In genomic region chr19:12668346-12668745, GRCh38 we compare ENCODE assay signal across 8 cellular contexts. TPM values are rescaled to one million over a fixed set of nuclear protein-coding genes. Genes with fewer than 3 reads are reported as not detected.
DNase-seq lines count a peak whose midpoint lies in the region; ATAC-seq and TF ChIP-seq lines count a peak whose summit lies in the region.

No MANE protein-coding gene starts in this region.

- peak overlapping the region; percentile 76 for H3K4me3 ChIP-seq in HUES64 (ENCODE audit: low read length)
- peak overlapping the region; percentile 96 to 98 for H3K4me3 ChIP-seq in cardiac fibroblast (replicated peaks in 1 of 2; ENCODE audit: low read depth in 2 of 2, low read length in 2 of 2)
- peak overlapping the region; percentile 94 for H3K4me3 ChIP-seq in mucosa of stomach (ENCODE audit: low read length)

- WGBS in HUES64: 86% methylated on average over 8 of the region's 8 CpGs

- peaks cover 28% of the 10 kb centered on the region for H3K36me3 ChIP-seq in HUES64 (ENCODE audit: insufficient read depth, low read length)
- H3K36me3 ChIP-seq in mucosa of stomach (ENCODE audit: control insufficient read depth, insufficient read depth, low read length): no peaks in the 10 kb centered on the region

- H3K27me3 ChIP-seq in HUES64 (ENCODE audit: insufficient read depth, low read length) (no peaks in the 10 kb centered on the region), mucosa of stomach (ENCODE audit: control insufficient read depth, insufficient read depth, low read length) (no peaks in the 10 kb centered on the region)

- no peaks in the 10 kb centered on the region; the same call in 1 of the 2 replicates for H3K4me1 ChIP-seq in HUES64 (ENCODE audit: insufficient read depth, low read length)
- peaks cover 40% of the 10 kb centered on the region for H3K4me1 ChIP-seq in mucosa of stomach (ENCODE audit: control insufficient read depth, insufficient read depth, low read length)

- DNase-seq in cardiac fibroblast (ENCODE audit: low read depth in 2 of 2) (no peak), NCI-H1694 treated with DMSO at 0.1 percent for 48 hours (lab: John Stamatoyannopoulos, UW) (no peak), putamen (ENCODE audit: low spot score) (no peak)
- no peak for DNase-seq in activated CD8-positive, alpha-beta memory T cell treated with anti-CD3 and anti-CD28 coated beads, Interleukin-2, amount 50 U/mL, for 48 hours

- H3K27ac ChIP-seq in 22Rv1 (peak overlapping the region; percentile 90), HUES64 (ENCODE audit: low read depth, low read length) (no peak overlapping the region)

- ATAC-seq in HG02610 (IDR thresholded peaks at IDR 0.05; ENCODE audit: unreplicated experiment): no peak

- H3K9ac ChIP-seq in HUES64 (ENCODE audit: low read depth, low read length): peak overlapping the region; percentile 92; the same call in 1 of the 2 replicates
- H3K9ac ChIP-seq in mucosa of stomach (ENCODE audit: low read length): peak overlapping the region; percentile 87

- no peak for TF ChIP-seq CTCF in 22Rv1 (IDR thresholded peaks at IDR 0.05)
- TF ChIP-seq CTCF in cardiac fibroblast (IDR thresholded peaks at IDR 0.05; ENCODE audit: low read depth, low read length): no peak

- no peaks in the 10 kb centered on the region for H3K9me3 ChIP-seq in HUES64 (ENCODE audit: insufficient read depth, low read depth, low read length)
- no peaks in the 10 kb centered on the region for H3K9me3 ChIP-seq in mucosa of stomach (ENCODE audit: control insufficient read depth, low read length)

RNA-seq across cellular contexts. Expression of gene WDR83, which starts 1.7 kb away (rescaled TPM):
- 11.1 TPM for polyA plus RNA-seq in HUES64 (2013, experiment 1 of 2)
- polyA plus RNA-seq in HUES64 (2013, experiment 2 of 2): 10.1 TPM

RNA-seq across cellular contexts. Expression of gene MAN2B1, which starts 1.8 kb away (rescaled TPM):
- 33.1 TPM for polyA plus RNA-seq in HUES64 (2013, experiment 1 of 2)
- 39.9 TPM for polyA plus RNA-seq in HUES64 (2013, experiment 2 of 2)

RNA-seq across cellular contexts. Expression of gene DHPS, which starts 13.3 kb away (rescaled TPM):
- polyA plus RNA-seq in HUES64 (2013, experiment 1 of 2): 57.4 TPM
- 65.9 TPM for polyA plus RNA-seq in HUES64 (2013, experiment 2 of 2)

RNA-seq across cellular contexts. Expression of gene GNG14, which starts 19.5 kb away (rescaled TPM):
- polyA plus RNA-seq in HUES64 (2013, experiment 1 of 2): not detected
- not detected for polyA plus RNA-seq in HUES64 (2013, experiment 2 of 2)

RNA-seq across cellular contexts. Expression of gene FBXW9, which starts 28.1 kb away (rescaled TPM):
- polyA plus RNA-seq in HUES64 (2013, experiment 1 of 2): 10.1 TPM
- polyA plus RNA-seq in HUES64 (2013, experiment 2 of 2): 9.7 TPM
